15 cellular contexts compared by ENCODE assay signal in the genomic region with DNA sequence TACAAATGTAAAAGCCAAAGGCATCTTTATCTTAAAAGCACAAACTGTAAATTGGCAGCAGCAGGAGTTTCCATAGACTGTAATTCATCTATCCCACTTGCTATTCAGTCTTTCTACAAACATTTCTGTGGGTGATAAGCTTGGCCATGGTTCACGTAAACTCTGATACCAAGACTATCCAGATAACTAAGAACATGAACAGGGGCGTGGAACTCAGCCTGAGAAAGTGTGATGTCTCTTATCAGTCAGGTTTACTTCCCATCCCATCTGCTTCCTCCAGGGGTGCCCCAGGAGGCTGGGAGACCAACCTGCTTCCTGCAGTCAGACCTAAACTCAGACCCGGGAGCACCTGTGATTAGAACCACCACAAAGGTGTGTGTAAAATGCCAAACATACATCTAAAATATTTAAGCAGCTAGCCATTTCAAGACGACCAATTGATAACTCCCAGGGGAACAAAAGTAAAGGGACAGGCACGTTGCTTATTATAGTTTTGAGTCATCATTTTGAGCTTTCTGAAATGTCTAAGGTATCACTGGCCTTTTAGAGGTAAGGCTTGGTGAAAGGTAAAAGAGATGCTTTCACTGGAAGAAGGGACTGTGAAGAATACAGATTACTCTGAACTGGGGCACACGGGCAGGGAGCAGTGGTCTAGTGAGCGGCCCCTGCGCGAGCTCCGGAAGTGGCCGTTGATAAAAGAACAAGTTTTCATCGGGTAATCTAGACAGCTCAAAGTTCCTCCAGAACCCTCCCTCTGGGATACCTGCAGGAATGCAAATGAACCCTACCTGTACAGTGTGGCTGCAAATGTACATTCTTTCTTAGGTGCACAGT. TPM values are rescaled to one million over a fixed set of nuclear protein-coding genes. Genes with fewer than 3 reads are reported as not detected.
A peak's percentile ranks its signal among the peaks of the same experiment; 100 is the strongest.
DNase-seq lines count a peak whose midpoint lies in the region; ATAC-seq, FAIRE-seq and TF ChIP-seq lines count a peak whose summit lies in the region.
"Had no signal": no experiment of that assay in that cellular context is flagged by ENCODE, and none has a peak within 500 bp of the region (broad histone marks: within the 10 kb centered on the region; RNA-seq: fewer than 3 reads in every experiment).

No MANE protein-coding gene starts in this region.

- intact Hi-C loops in esophagus squamous epithelium (cut with DNase I): no loop called here

- DNase-seq in CMK (ENCODE audit: low read depth) (peak; percentile 31), GM19239 (ENCODE audit: insufficient read length, low spot score) (no peak), NCI-H69 (lab: John Stamatoyannopoulos, UW) (peak; percentile 3), RPMI8226 (no peak), SW 1271 (lab: John Stamatoyannopoulos, UW) (no peak), esophagus squamous epithelium (lab: John Stamatoyannopoulos, UW) (no peak), NCI-H2081 treated with DMSO at 0.1 percent for 48 hours (lab: John Stamatoyannopoulos, UW) (no peak)
- DNase-seq: activated CD4-positive, alpha-beta T cell treated with anti-CD3 and anti-CD28 coated beads for 48 hours; activated naive CD4-positive, alpha-beta T cell; MV-4-11; NCI-H526 treated with DMSO at 0.1 percent for 48 hours had no signal

- H3K27ac ChIP-seq in esophagus squamous epithelium: no peak overlapping the region
- H3K27ac ChIP-seq: HL-60, neutrophil had no signal

- no peak overlapping the region for H3K4me3 ChIP-seq in esophagus squamous epithelium

- ATAC-seq in HG02938 (IDR thresholded peaks at IDR 0.05; ENCODE audit: unreplicated experiment): peak; percentile 71
- ATAC-seq: left lobe of liver had no signal

- no peak for TF ChIP-seq POLR2A in esophagus squamous epithelium (IDR thresholded peaks at IDR 0.05)

- 70 to 75% methylated on average over 12 of the region's 12 CpGs for WGBS in esophagus squamous epithelium, 2 donors

- H3K27me3 ChIP-seq in esophagus squamous epithelium: no peaks in the 10 kb centered on the region
- H3K27me3 ChIP-seq: neutrophil had no signal

- FAIRE-seq in GM19239 (lab: Jason Lieb, UNC): peak; percentile 40

- H3K36me3 ChIP-seq in esophagus squamous epithelium: peaks cover 0 to 23% (median 0%) of the 10 kb centered on the region in 3 donors

- TF ChIP-seq CTCF in esophagus squamous epithelium (IDR thresholded peaks at IDR 0.05): no peak

- no peaks in the 10 kb centered on the region for H3K4me1 ChIP-seq in esophagus squamous epithelium

- no peaks in the 10 kb centered on the region for H3K9me3 ChIP-seq in esophagus squamous epithelium
- H3K9me3 ChIP-seq: neutrophil had no signal

RNA-seq across cellular contexts. Expression of a gene that starts 51.5 kb away (rescaled TPM):
- total RNA-seq in esophagus squamous epithelium: 10 to 100 TPM; 43.5 to 61.5 (median 51.3) TPM

Comparison
In these comparisons a context has a peak if more than half of its experiments do, and no peak if none do; other contexts are left out.
1. DNase-seq: peak in CMK (single experiment) and NCI-H69 (single experiment); none in GM19239 (single experiment), RPMI8226 (single experiment), SW 1271 (0 of 2), esophagus squamous epithelium (single experiment) and NCI-H2081 treated with DMSO at 0.1 percent for 48 hours (single experiment).